In genomic region chr1:206469933-206470691, GRCh38 we compare ENCODE assay signal across 8 cellular contexts. TPM values are rescaled to one million over a fixed set of nuclear protein-coding genes. Genes with fewer than 3 reads are reported as not detected.
DNase-seq lines count a peak whose midpoint lies in the region; ATAC-seq and TF ChIP-seq lines count a peak whose summit lies in the region.

Gene IKBKE, plus strand, starts transcription at chr1:206470476. Its CDS starts 2,752 bp downstream, at chr1:206473228.

- no peaks in the 10 kb centered on the region for H3K9me3 ChIP-seq in thoracic aorta

- H3K27ac Mint-ChIP-seq in activated CD4-positive, alpha-beta memory T cell treated with anti-CD3 and anti-CD28 coated beads for 36 hours = peak within 1 kb of the TSS; percentile 90

- no peaks in the 10 kb centered on the region for H3K9me3 Mint-ChIP-seq in activated CD4-positive, alpha-beta memory T cell treated with anti-CD3 and anti-CD28 coated beads for 36 hours

- CTCF ChIA-PET in activated CD4-positive, alpha-beta memory T cell treated with anti-CD3 and anti-CD28 coated beads for 36 hours (lab: Charles Lee) = interaction anchor here (0.6 to 6.0 kb wide), 22 partner anchors 10 to 759 kb away, joined by 3 to 70 read pairs (median 4); partner anchors contain the start of genes EIF2D and RASSF5

- no peaks in the 10 kb centered on the region for H3K36me3 ChIP-seq in thoracic aorta

- peak within 1 kb of the TSS in 1 of 2 donors; percentile 39 for H3K27ac ChIP-seq in thoracic aorta

- peaks cover 87% of the 10 kb centered on the region for H3K4me1 Mint-ChIP-seq in activated CD4-positive, alpha-beta memory T cell treated with anti-CD3 and anti-CD28 coated beads for 36 hours (ENCODE audit: low read depth)

- no peaks in the 10 kb centered on the region for H3K27me3 ChIP-seq in thoracic aorta (replicated peaks; ENCODE audit: insufficient read depth)

- intact Hi-C loops in activated CD4-positive, alpha-beta memory T cell treated with anti-CD3 and anti-CD28 coated beads for 36 hours (cut with micrococcal nuclease) = loop anchor here (2.0 to 10.0 kb wide), 4 partner anchors 37 to 455 kb away; partner anchors contain the start of genes FCMR and RASSF5

- peak; percentile 60 for DNase-seq in stimulated activated CD4-positive, alpha-beta T cell treated with anti-CD3 and anti-CD28 coated beads, Interleukin-15, amount 100 ng/mL, for 24 hours
- no peak for DNase-seq in stimulated activated CD4-positive, alpha-beta T cell treated with anti-CD3 and anti-CD28 coated beads, Interleukin-12 subunit alpha, Interleukin-12 subunit beta, amount 100 ng/mL, for 4 hours
- DNase-seq in NCI-H146 treated with DMSO at 0.1 percent for 48 hours (lab: John Stamatoyannopoulos, UW; ENCODE audit: unreplicated experiment) (peak; percentile 18), epidermal melanocyte (ENCODE audit: insufficient read length, low spot score) (peak; percentile 90), midbrain (lab: John Stamatoyannopoulos, UW) (peak; percentile 63), thoracic aorta (ENCODE audit: low spot score) (no peak)
- DNase-seq in activated CD4-positive, alpha-beta memory T cell treated with anti-CD3 and anti-CD28 coated beads for 36 hours = peak; percentile 74

- peaks cover 11 to 27% of the 10 kb centered on the region in 2 donors for H3K4me1 ChIP-seq in thoracic aorta (ENCODE audit: control insufficient read depth in 1 of 2, low read depth in 2 of 2)

- H3K27me3 Mint-ChIP-seq in activated CD4-positive, alpha-beta memory T cell treated with anti-CD3 and anti-CD28 coated beads for 36 hours = no peaks in the 10 kb centered on the region

- POLR2A ChIA-PET in activated CD4-positive, alpha-beta memory T cell treated with anti-CD3 and anti-CD28 coated beads for 36 hours (lab: Charles Lee) = interaction anchor here (0.6 to 2.4 kb wide), 14 partner anchors 8 to 165 kb away, joined by 3 to 9 read pairs (median 4); partner anchors contain the start of genes EIF2D and RASSF5

- peak within 1 kb of the TSS; percentile 88 for H3K4me3 ChIP-seq in thoracic aorta

- peak; percentile 41 for TF ChIP-seq CTCF in thoracic aorta (IDR thresholded peaks at IDR 0.05)

- ATAC-seq in HG02623 (IDR thresholded peaks at IDR 0.05; ENCODE audit: unreplicated experiment) = peak; percentile 59
- ATAC-seq in thoracic aorta (ENCODE audit: insufficient number of reproducible peaks, low FRiP score, low read depth) = no peak

- peak within 1 kb of the TSS; percentile 85 for H3K4me3 Mint-ChIP-seq in activated CD4-positive, alpha-beta memory T cell treated with anti-CD3 and anti-CD28 coated beads for 36 hours

- peaks cover 13% of the 10 kb centered on the region for H3K36me3 Mint-ChIP-seq in activated CD4-positive, alpha-beta memory T cell treated with anti-CD3 and anti-CD28 coated beads for 36 hours

RNA-seq across cellular contexts. Expression of gene IKBKE, which starts in this region (rescaled TPM):
- total RNA-seq in activated CD4-positive, alpha-beta memory T cell treated with anti-CD3 and anti-CD28 coated beads for 36 hours = 10 to 100 TPM; 18.4 to 19.4 TPM
- 10 to 100 TPM in 1 of 2 donors, 1 to 10 TPM in 1; 5.8 to 16.1 TPM for total RNA-seq in thoracic aorta

Comparison
In these comparisons a context has a peak if more than half of its experiments do, and no peak if none do; other contexts are left out.
1. DNase-seq: peak in stimulated activated CD4-positive, alpha-beta T cell treated with anti-CD3 and anti-CD28 coated beads, Interleukin-15, amount 100 ng/mL, for 24 hours (single experiment), NCI-H146 treated with DMSO at 0.1 percent for 48 hours (single experiment), activated CD4-positive, alpha-beta memory T cell treated with anti-CD3 and anti-CD28 coated beads for 36 hours (single experiment), epidermal melanocyte (single experiment) and midbrain (single experiment); none in stimulated activated CD4-positive, alpha-beta T cell treated with anti-CD3 and anti-CD28 coated beads, Interleukin-12 subunit alpha, Interleukin-12 subunit beta, amount 100 ng/mL, for 4 hours (single experiment) and thoracic aorta (single experiment).